ENCODE assay signal across 8 cellular contexts in the genomic region with DNA sequence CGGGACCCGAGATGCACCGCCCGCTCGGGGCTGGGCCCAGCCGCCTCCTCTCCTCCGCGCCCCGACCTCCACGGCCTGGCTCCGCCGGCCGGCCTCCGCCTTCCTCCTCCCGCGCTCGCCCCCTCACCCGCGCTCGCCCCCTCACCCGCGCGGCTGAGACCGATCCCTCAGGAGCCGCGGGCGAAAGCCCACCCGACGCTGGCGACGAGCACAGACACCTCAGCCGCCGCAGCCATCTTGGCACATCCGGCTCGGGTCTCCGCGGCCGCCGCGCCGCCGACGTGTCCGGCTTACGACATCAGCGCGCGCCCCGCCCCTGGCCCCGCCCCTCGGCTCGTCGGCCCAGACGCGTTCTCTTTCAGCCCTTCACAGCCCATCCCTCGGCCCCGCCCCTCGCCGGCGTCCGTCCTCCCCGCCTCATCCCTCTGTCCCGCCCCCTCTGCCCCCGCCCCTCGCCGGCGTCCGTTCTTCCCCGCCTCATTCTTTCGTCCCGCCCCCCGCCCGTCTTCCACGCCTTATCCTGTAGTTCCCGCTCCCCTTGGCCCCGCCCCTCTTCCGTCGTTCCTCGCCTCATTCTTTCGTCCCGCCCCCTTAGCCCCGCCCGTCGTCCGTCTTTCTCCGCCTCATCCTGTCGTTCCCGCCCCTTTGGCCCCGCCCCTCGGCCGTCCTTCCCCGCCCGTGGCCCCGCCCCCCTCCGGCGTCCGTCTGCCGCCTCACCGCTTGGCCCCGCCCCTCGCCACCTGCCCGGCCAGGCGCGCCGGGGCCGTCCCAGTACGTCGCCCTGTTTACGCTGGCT. TPM values are rescaled to one million over a fixed set of nuclear protein-coding genes. Genes with fewer than 3 reads are reported as not detected.
A peak's percentile ranks its signal among the peaks of the same experiment; 100 is the strongest.
DNase-seq lines count a peak whose midpoint lies in the region; ATAC-seq, FAIRE-seq and TF ChIP-seq lines count a peak whose summit lies in the region.

A gene with protein sequence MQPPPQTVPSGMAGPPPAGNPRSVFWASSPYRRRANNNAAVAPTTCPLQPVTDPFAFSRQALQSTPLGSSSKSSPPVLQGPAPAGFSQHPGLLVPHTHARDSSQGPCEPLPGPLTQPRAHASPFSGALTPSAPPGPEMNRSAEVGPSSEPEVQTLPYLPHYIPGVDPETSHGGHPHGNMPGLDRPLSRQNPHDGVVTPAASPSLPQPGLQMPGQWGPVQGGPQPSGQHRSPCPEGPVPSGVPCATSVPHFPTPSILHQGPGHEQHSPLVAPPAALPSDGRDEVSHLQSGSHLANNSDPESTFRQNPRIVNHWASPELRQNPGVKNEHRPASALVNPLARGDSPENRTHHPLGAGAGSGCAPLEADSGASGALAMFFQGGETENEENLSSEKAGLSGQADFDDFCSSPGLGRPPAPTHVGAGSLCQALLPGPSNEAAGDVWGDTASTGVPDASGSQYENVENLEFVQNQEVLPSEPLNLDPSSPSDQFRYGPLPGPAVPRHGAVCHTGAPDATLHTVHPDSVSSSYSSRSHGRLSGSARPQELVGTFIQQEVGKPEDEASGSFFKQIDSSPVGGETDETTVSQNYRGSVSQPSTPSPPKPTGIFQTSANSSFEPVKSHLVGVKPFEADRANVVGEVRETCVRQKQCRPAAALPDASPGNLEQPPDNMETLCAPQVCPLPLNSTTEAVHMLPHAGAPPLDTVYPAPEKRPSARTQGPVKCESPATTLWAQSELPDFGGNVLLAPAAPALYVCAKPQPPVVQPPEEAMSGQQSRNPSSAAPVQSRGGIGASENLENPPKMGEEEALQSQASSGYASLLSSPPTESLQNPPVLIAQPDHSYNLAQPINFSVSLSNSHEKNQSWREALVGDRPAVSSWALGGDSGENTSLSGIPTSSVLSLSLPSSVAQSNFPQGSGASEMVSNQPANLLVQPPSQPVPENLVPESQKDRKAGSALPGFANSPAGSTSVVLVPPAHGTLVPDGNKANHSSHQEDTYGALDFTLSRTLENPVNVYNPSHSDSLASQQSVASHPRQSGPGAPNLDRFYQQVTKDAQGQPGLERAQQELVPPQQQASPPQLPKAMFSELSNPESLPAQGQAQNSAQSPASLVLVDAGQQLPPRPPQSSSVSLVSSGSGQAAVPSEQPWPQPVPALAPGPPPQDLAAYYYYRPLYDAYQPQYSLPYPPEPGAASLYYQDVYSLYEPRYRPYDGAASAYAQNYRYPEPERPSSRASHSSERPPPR (N-terminal part only) (minus strand): TSS at position 248 of the 796 bp plus-strand sequence. CDS start 5,425 bp downstream, outside the sequence.

- intact Hi-C loops in endothelial cell of umbilical vein (cut with micrococcal nuclease), result loop anchor here (1.0 to 5.0 kb wide), 3 partner anchors 44 to 229 kb away; a partner anchor contains a TSS

- H2AFZ ChIP-seq in OCI-LY3 (ENCODE audit: low read depth, low read length) (peak within 1 kb of the TSS; percentile 82; the same call in 1 of the 2 replicates), endothelial cell of umbilical vein (ENCODE audit: low read depth, low read length) (peak within 1 kb of the TSS; percentile 49)

- BruUV-seq in endothelial cell of umbilical vein (replicated peaks; lab: Mats Ljungman, UMichigan), result no TSS peak

- peak within 1 kb of the TSS; percentile 95 for H3K9ac ChIP-seq in OCI-LY3 (ENCODE audit: low read length)
- H3K9ac ChIP-seq in endothelial cell of umbilical vein (replicated peaks; ENCODE audit: extremely low read depth, insufficient read depth, low read length), result peak within 1 kb of the TSS; percentile 98

- peak; percentile 80 for DNase-seq in D721Med (ENCODE audit: insufficient read length, low spot score)
- DNase-seq in HuH-7.5 (ENCODE audit: low spot score), result peak; percentile 90
- peak; percentile 100 for DNase-seq in activated CD8-positive, alpha-beta memory T cell treated with anti-CD3 and anti-CD28 coated beads, Interleukin-2, amount 50 U/mL, for 48 hours
- peak; percentile 96 for DNase-seq in endothelial cell of umbilical vein (ENCODE audit: low read depth, low spot score)
- DNase-seq in midbrain (lab: John Stamatoyannopoulos, UW), result peak; percentile 98
- DNase-seq in stimulated activated CD8-positive, alpha-beta memory T cell treated with anti-CD3 and anti-CD28 coated beads, Interleukin-15, amount 100 ng/mL, for 48 hours (ENCODE audit: low read depth in 2 of 2), result peak; percentile 99

- peak within 1 kb of the TSS; percentile 98 for H3K4me3 ChIP-seq in OCI-LY3 (ENCODE audit: low read length)
- H3K4me3 ChIP-seq in endothelial cell of umbilical vein (replicated peaks in 1 of 3; ENCODE audit: insufficient read depth in 1 of 3, low read depth in 1 of 3, low read length in 3 of 3), result peak within 1 kb of the TSS; percentile 63 to 94 (median 88)

- CTCF ChIA-PET in endothelial cell of umbilical vein (lab: Charles Lee), result interaction anchor here (2.0 to 7.6 kb wide), 4 partner anchors 144 to 189 kb away, joined by 9 to 261 read pairs (median 72); no protein-coding TSS in a partner anchor

- dilution Hi-C loops in endothelial cell of umbilical vein (cut with MboI; ENCODE audit: extremely low pct_ligation_motif_present, low sequenced_read_pairs), result loop anchor here (10.0 kb wide), 1 partner anchor 72 kb away; no protein-coding TSS in a partner anchor

- peak; percentile 90 for TF ChIP-seq POLR2A in endothelial cell of umbilical vein (IDR thresholded peaks at IDR 0.05; ENCODE audit: low read depth, low read length)

- ATAC-seq in GM21528 (IDR thresholded peaks at IDR 0.05; ENCODE audit: low FRiP score, unreplicated experiment), result peak; percentile 61

- FAIRE-seq in D721Med (lab: Jason Lieb, UNC), result no peak
- peak; percentile 93 for FAIRE-seq in endothelial cell of umbilical vein (lab: Jason Lieb, UNC)

- H3K79me2 ChIP-seq in OCI-LY3 (ENCODE audit: low read length) (peaks cover 49% of the 10 kb centered on the region), endothelial cell of umbilical vein (ENCODE audit: control insufficient read depth, insufficient read depth, low read length) (peaks cover 42% of the 10 kb centered on the region)

- H3K27ac ChIP-seq in OCI-LY3 (ENCODE audit: low read length) (peak within 1 kb of the TSS; percentile 93), endothelial cell of umbilical vein (ENCODE audit: insufficient read depth, low read depth, low read length) (peak within 1 kb of the TSS; percentile 91)

- H4K20me1 ChIP-seq in OCI-LY3 (ENCODE audit: insufficient read depth, low read length) (peaks cover 41% of the 10 kb centered on the region), endothelial cell of umbilical vein (replicated peaks; ENCODE audit: control insufficient read depth, extremely low read depth, insufficient read depth, low read length) (no peaks in the 10 kb centered on the region)

- H3K9me3 ChIP-seq in OCI-LY3 (ENCODE audit: insufficient read depth, low read length) (no peaks in the 10 kb centered on the region), endothelial cell of umbilical vein (replicated peaks; ENCODE audit: control insufficient read depth, insufficient read depth, low read length) (no peaks in the 10 kb centered on the region)

- no peaks in the 10 kb centered on the region for H3K9me1 ChIP-seq in endothelial cell of umbilical vein (replicated peaks; ENCODE audit: control insufficient read depth, extremely low read depth, insufficient read depth, low read length)

- H3K36me3 ChIP-seq in OCI-LY3 (replicated peaks; ENCODE audit: low read depth, low read length) (peaks cover 9% of the 10 kb centered on the region), endothelial cell of umbilical vein (ENCODE audit: control insufficient read depth in 2 of 2, extremely low read depth in 1 of 2, insufficient read depth in 2 of 2, low read length in 2 of 2) (no peaks in the 10 kb centered on the region)

- H3K27me3 ChIP-seq in OCI-LY3 (ENCODE audit: low read depth, low read length), result peaks cover 11% of the 10 kb centered on the region
- H3K27me3 ChIP-seq in endothelial cell of umbilical vein (ENCODE audit: control insufficient read depth in 2 of 2, insufficient read depth in 2 of 2, low read length in 2 of 2), result no peaks in the 10 kb centered on the region

- TF ChIP-seq CTCF in D721Med (IDR thresholded peaks at IDR 0.05; ENCODE audit: insufficient read depth, missing control alignments) (no peak), OCI-LY3 (IDR thresholded peaks at IDR 0.05; ENCODE audit: low read depth, low read length) (no peak), endothelial cell of umbilical vein (IDR thresholded peaks at IDR 0.05; ENCODE audit: extremely low read depth in 1 of 2, insufficient read depth in 1 of 2, low read depth in 1 of 2, low read length in 2 of 2) (no peak)

- POLR2A ChIA-PET in endothelial cell of umbilical vein (lab: Charles Lee), result interaction anchor here (1.3 kb wide), 1 partner anchor 142 kb away, joined by 5 read pairs; no protein-coding TSS in a partner anchor

- peak within 1 kb of the TSS; percentile 99 for H3K4me2 ChIP-seq in OCI-LY3 (ENCODE audit: low read length)
- H3K4me2 ChIP-seq in endothelial cell of umbilical vein (ENCODE audit: insufficient read depth, low read length), result peak within 1 kb of the TSS; percentile 89

- peaks cover 13% of the 10 kb centered on the region for H3K4me1 ChIP-seq in OCI-LY3 (ENCODE audit: low read length)
- peaks cover 16% of the 10 kb centered on the region for H3K4me1 ChIP-seq in endothelial cell of umbilical vein (ENCODE audit: control insufficient read depth, extremely low read depth, insufficient read depth, low read length)

TF ChIP-seq in endothelial cell of umbilical vein, 7 proteins besides CTCF, POLR2A, EP300 and RAD21 (continues in another document):
- TF ChIP-seq GATA2 (IDR thresholded peaks at IDR 0.05; ENCODE audit: insufficient read depth, insufficient read length, low read depth, low read length) (no peak), POLR2AphosphoS5 (IDR thresholded peaks at IDR 0.05; ENCODE audit: insufficient read depth, low read depth, low read length) (peak; percentile 90), EZH2 (IDR thresholded peaks at IDR 0.05; ENCODE audit: borderline replicate concordance, low read depth, low read length, severe bottlenecking) (no peak), FOS (IDR thresholded peaks at IDR 0.05; ENCODE audit: borderline replicate concordance, insufficient read depth, low read length) (no peak), MYC (IDR thresholded peaks at IDR 0.05; ENCODE audit: low read depth, low read length) (no peak)
- TF ChIP-seq, protein P1, sequence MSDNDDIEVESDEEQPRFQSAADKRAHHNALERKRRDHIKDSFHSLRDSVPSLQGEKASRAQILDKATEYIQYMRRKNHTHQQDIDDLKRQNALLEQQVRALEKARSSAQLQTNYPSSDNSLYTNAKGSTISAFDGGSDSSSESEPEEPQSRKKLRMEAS (IDR thresholded peaks at IDR 0.05; ENCODE audit: insufficient read depth, insufficient read length), result no peak

RNA-seq across cellular contexts. Expression of the gene that starts here (rescaled TPM):
- 76.7 and 80.6 TPM in 2 replicates for total RNA-seq in endothelial cell of umbilical vein
- polyA plus RNA-seq in endothelial cell of umbilical vein, result 33.5 and 34.5 TPM in 2 replicates
- polyA plus RNA-seq in endothelial cell of umbilical vein (2011; cell fraction: cytosol; rRNA removed), result 38.4 and 38.9 TPM in 2 replicates
- polyA plus RNA-seq in endothelial cell of umbilical vein (2011; cell fraction: nucleus; rRNA removed), result 116 and 118 TPM in 2 replicates
- 61.7 and 62.2 TPM in 2 replicates for polyA plus RNA-seq in endothelial cell of umbilical vein (2012)
- 41.8 and 45.2 TPM in 2 replicates for polyA minus RNA-seq in endothelial cell of umbilical vein
- 46.3 TPM for polyA minus RNA-seq in endothelial cell of umbilical vein (2011; cell fraction: cytosol; rRNA and poly(A)+ RNA removed)
- 40.9 and 44.0 TPM in 2 replicates for polyA minus RNA-seq in endothelial cell of umbilical vein (2011; cell fraction: nucleus; rRNA and poly(A)+ RNA removed)

Comparison
In these comparisons a context has a peak if more than half of its experiments do, and no peak if none do; other contexts are left out.
1. Peak in every context shown above with its lines: DNase-seq, ATAC-seq, H3K4me3 ChIP-seq and H3K27ac ChIP-seq.